Comparison of ENCODE assay signal across 2 cellular contexts in the genomic region with DNA sequence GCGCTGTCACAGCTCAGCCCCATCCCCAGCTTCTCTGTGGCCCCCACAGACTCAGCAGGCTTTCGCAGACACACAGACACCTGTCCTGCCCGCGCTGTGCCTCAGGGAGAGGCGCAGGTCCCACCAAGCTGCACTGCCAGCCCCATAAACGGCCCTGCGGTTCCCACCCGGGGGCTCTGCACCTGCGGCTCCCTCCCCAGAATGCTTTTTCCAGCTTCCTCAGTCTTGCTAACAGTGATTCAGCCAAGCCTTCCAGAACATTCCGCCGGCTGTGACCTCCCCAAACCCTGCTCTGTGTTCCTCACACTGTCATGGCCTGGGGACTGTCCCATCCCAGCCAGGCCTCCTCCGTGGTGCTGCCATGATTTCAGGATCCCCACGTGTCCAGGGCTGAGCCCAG.
A peak's percentile ranks its signal among the peaks of the same experiment; 100 is the strongest.
TF ChIP-seq lines count a peak whose summit lies in the region.

No MANE protein-coding gene starts in this region.

TF ChIP-seq in HEK293, 187 proteins besides CTCF, POLR2A, EP300 and RAD21 (continued from another document):
- no peak for TF ChIP-seq ZNF132 (tag by site-specific recombination; IDR thresholded peaks at IDR 0.05; ENCODE audit: borderline replicate concordance)
TF ChIP-seq in HEK293: peak in this region for 1.

TF ChIP-seq in K562, 482 proteins besides CTCF, POLR2A, EP300 and RAD21:
- TF ChIP-seq CBX3 (IDR thresholded peaks at IDR 0.05; ENCODE audit: borderline replicate concordance in 1 of 2, low read length in 2 of 2) (no peak), POLR2G (IDR thresholded peaks at IDR 0.05; ENCODE audit: low read depth, low read length) (peak; percentile 11; the same call in 1 of the 2 replicates), TRIM28 (IDR thresholded peaks at IDR 0.05) (no peak), MYBL2 (IDR thresholded peaks at IDR 0.05; ENCODE audit: low read depth) (no peak), MYBL2 (CRISPR knock-in tag; IDR thresholded peaks at IDR 0.05; ENCODE audit: borderline replicate concordance) (no peak), ARNT (IDR thresholded peaks at IDR 0.05) (no peak)
- TF ChIP-seq, protein P1, sequence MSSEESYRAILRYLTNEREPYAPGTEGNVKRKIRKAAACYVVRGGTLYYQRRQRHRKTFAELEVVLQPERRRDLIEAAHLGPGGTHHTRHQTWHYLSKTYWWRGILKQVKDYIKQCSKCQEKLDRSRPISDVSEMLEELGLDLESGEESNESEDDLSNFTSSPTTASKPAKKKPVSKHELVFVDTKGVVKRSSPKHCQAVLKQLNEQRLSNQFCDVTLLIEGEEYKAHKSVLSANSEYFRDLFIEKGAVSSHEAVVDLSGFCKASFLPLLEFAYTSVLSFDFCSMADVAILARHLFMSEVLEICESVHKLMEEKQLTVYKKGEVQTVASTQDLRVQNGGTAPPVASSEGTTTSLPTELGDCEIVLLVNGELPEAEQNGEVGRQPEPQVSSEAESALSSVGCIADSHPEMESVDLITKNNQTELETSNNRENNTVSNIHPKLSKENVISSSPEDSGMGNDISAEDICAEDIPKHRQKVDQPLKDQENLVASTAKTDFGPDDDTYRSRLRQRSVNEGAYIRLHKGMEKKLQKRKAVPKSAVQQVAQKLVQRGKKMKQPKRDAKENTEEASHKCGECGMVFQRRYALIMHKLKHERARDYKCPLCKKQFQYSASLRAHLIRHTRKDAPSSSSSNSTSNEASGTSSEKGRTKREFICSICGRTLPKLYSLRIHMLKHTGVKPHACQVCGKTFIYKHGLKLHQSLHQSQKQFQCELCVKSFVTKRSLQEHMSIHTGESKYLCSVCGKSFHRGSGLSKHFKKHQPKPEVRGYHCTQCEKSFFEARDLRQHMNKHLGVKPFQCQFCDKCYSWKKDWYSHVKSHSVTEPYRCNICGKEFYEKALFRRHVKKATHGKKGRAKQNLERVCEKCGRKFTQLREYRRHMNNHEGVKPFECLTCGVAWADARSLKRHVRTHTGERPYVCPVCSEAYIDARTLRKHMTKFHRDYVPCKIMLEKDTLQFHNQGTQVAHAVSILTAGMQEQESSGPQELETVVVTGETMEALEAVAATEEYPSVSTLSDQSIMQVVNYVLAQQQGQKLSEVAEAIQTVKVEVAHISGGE (CRISPR knock-in tag; IDR thresholded peaks at IDR 0.05): 0 out of 6 replicates have a peak, but pooled peaks of 1 of the 3 experiments have one; percentile 10
